Comparison of ENCODE assay signal across 1 cellular context in the genomic region with DNA sequence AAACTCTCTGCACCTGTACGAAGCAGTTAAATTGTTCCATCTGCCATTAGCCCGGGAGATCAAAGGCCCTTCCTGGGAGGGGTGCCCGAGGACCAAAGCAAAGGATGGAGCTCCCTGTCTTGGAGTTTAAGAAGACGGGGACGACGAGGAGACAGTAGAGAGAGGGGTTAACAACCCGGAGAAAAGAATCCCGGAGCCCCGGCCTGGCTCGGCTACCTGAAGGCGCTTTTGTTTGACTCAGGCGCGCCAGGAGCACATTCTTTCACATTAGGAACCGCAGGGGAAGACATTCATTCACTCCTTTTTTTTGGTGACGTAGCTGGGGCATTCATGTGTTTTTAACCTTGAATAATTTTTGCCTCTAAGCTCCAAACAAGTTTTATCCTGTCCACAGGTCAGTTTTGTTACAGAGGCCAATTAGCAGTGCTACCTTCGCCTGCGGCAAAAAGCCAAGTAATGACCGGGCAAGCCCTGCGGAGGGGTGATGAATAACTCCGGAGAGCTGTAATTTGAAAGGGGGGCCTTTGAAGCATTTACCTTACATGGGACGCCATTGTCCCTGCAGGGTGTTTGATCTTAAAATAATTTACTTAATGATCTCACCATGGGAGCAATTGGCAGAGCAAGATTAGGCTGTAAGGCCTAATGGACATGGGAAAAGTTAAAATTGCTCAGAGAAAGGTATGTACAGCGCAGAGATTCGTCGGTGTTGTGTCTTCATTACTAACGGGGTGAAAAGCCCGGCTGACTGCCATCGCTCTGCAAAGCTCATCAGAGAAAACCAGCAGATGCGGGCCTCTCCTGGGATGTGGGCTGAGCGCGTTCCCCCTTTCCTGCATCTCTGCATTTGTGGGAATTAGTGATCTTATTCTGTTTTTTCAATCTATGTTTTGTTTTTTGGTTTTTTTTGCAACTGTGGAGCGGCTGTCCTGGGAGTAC.
A peak's percentile ranks its signal among the peaks of the same experiment; 100 is the strongest.
TF ChIP-seq lines count a peak whose summit lies in the region.

No MANE protein-coding gene starts in this region.

TF ChIP-seq in GM23338, 12 proteins besides CTCF, POLR2A, EP300 and RAD21 (continued from another document):
- TF ChIP-seq, protein P1, sequence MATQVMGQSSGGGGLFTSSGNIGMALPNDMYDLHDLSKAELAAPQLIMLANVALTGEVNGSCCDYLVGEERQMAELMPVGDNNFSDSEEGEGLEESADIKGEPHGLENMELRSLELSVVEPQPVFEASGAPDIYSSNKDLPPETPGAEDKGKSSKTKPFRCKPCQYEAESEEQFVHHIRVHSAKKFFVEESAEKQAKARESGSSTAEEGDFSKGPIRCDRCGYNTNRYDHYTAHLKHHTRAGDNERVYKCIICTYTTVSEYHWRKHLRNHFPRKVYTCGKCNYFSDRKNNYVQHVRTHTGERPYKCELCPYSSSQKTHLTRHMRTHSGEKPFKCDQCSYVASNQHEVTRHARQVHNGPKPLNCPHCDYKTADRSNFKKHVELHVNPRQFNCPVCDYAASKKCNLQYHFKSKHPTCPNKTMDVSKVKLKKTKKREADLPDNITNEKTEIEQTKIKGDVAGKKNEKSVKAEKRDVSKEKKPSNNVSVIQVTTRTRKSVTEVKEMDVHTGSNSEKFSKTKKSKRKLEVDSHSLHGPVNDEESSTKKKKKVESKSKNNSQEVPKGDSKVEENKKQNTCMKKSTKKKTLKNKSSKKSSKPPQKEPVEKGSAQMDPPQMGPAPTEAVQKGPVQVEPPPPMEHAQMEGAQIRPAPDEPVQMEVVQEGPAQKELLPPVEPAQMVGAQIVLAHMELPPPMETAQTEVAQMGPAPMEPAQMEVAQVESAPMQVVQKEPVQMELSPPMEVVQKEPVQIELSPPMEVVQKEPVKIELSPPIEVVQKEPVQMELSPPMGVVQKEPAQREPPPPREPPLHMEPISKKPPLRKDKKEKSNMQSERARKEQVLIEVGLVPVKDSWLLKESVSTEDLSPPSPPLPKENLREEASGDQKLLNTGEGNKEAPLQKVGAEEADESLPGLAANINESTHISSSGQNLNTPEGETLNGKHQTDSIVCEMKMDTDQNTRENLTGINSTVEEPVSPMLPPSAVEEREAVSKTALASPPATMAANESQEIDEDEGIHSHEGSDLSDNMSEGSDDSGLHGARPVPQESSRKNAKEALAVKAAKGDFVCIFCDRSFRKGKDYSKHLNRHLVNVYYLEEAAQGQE (IDR thresholded peaks at IDR 0.05; ENCODE audit: unreplicated experiment), result no peak
- no peak for TF ChIP-seq POLR2AphosphoS5 (IDR thresholded peaks at IDR 0.05; ENCODE audit: low read depth)
- TF ChIP-seq, protein P2, sequence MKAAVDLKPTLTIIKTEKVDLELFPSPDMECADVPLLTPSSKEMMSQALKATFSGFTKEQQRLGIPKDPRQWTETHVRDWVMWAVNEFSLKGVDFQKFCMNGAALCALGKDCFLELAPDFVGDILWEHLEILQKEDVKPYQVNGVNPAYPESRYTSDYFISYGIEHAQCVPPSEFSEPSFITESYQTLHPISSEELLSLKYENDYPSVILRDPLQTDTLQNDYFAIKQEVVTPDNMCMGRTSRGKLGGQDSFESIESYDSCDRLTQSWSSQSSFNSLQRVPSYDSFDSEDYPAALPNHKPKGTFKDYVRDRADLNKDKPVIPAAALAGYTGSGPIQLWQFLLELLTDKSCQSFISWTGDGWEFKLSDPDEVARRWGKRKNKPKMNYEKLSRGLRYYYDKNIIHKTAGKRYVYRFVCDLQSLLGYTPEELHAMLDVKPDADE (IDR thresholded peaks at IDR 0.05), result no peak
- TF ChIP-seq NANOG (IDR thresholded peaks at IDR 0.05; ENCODE audit: borderline replicate concordance), result no peak
- no peak for TF ChIP-seq EZH2phosphoT487 (IDR thresholded peaks at IDR 0.05; ENCODE audit: unreplicated experiment)
- no peak for TF ChIP-seq ZNF114 (CRISPR knock-in tag; IDR thresholded peaks at IDR 0.05)
- TF ChIP-seq, protein P3, sequence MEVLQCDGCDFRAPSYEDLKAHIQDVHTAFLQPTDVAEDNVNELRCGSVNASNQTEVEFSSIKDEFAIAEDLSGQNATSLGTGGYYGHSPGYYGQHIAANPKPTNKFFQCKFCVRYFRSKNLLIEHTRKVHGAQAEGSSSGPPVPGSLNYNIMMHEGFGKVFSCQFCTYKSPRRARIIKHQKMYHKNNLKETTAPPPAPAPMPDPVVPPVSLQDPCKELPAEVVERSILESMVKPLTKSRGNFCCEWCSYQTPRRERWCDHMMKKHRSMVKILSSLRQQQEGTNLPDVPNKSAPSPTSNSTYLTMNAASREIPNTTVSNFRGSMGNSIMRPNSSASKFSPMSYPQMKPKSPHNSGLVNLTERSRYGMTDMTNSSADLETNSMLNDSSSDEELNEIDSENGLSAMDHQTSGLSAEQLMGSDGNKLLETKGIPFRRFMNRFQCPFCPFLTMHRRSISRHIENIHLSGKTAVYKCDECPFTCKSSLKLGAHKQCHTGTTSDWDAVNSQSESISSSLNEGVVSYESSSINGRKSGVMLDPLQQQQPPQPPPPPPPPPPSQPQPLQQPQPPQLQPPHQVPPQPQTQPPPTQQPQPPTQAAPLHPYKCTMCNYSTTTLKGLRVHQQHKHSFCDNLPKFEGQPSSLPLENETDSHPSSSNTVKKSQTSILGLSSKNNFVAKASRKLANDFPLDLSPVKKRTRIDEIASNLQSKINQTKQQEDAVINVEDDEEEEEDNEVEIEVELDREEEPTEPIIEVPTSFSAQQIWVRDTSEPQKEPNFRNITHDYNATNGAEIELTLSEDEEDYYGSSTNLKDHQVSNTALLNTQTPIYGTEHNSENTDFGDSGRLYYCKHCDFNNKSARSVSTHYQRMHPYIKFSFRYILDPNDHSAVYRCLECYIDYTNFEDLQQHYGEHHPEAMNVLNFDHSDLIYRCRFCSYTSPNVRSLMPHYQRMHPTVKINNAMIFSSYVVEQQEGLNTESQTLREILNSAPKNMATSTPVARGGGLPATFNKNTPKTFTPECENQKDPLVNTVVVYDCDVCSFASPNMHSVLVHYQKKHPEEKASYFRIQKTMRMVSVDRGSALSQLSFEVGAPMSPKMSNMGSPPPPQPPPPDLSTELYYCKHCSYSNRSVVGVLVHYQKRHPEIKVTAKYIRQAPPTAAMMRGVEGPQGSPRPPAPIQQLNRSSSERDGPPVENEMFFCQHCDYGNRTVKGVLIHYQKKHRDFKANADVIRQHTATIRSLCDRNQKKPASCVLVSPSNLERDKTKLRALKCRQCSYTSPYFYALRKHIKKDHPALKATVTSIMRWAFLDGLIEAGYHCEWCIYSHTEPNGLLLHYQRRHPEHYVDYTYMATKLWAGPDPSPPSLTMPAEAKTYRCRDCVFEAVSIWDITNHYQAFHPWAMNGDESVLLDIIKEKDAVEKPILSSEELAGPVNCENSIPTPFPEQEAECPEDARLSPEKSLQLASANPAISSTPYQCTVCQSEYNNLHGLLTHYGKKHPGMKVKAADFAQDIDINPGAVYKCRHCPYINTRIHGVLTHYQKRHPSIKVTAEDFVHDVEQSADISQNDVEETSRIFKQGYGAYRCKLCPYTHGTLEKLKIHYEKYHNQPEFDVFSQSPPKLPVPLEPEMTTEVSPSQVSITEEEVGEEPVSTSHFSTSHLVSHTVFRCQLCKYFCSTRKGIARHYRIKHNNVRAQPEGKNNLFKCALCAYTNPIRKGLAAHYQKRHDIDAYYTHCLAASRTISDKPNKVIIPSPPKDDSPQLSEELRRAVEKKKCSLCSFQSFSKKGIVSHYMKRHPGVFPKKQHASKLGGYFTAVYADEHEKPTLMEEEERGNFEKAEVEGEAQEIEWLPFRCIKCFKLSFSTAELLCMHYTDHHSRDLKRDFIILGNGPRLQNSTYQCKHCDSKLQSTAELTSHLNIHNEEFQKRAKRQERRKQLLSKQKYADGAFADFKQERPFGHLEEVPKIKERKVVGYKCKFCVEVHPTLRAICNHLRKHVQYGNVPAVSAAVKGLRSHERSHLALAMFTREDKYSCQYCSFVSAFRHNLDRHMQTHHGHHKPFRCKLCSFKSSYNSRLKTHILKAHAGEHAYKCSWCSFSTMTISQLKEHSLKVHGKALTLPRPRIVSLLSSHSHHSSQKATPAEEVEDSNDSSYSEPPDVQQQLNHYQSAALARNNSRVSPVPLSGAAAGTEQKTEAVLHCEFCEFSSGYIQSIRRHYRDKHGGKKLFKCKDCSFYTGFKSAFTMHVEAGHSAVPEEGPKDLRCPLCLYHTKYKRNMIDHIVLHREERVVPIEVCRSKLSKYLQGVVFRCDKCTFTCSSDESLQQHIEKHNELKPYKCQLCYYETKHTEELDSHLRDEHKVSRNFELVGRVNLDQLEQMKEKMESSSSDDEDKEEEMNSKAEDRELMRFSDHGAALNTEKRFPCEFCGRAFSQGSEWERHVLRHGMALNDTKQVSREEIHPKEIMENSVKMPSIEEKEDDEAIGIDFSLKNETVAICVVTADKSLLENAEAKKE (CRISPR knock-in tag; IDR thresholded peaks at IDR 0.05), result peak; percentile 52; the same call in 1 of the 2 replicates
TF ChIP-seq in GM23338: peak in this region for 2.
